In genomic region chr11:70826541-70826943, GRCh38 we compare ENCODE assay signal across 10 cellular contexts.
DNase-seq lines count a peak whose midpoint lies in the region; ATAC-seq and TF ChIP-seq lines count a peak whose summit lies in the region.
"Had no signal": no experiment of that assay in that cellular context is flagged by ENCODE, and none has a peak within 500 bp of the region (broad histone marks: within the 10 kb centered on the region; RNA-seq: fewer than 3 reads in every experiment).

No MANE protein-coding gene starts in this region.

- intact Hi-C loops in left ventricle myocardium superior (cut with micrococcal nuclease), result no loop called here
- intact Hi-C loops in sigmoid colon (cut with DNase I), result loop anchor here (5.0 kb wide), 1 partner anchor 86 kb away; no protein-coding TSS in a partner anchor
- intact Hi-C loops in tibial artery (cut with DNase I; ENCODE audit: low total_unique reads), result no loop called here

- TF ChIP-seq POLR2A in sigmoid colon (IDR thresholded peaks at IDR 0.05), result no peak

- DNase-seq in NCI-H1092 (lab: John Stamatoyannopoulos, UW) (peak; percentile 92), RPMI8226 (peak; percentile 46), left ventricle myocardium superior (peak; percentile 40), sigmoid colon (peak; percentile 81), tibial artery (no peak), DMS114 treated with DMSO at 0.1 percent for 48 hours (lab: John Stamatoyannopoulos, UW; ENCODE audit: unreplicated experiment) (no peak), HuH-7.5 (ENCODE audit: low spot score) (no peak)
- DNase-seq: MV-4-11 had no signal

- peak; percentile 43 for ATAC-seq in left ventricle myocardium superior
- ATAC-seq in HG02973 (IDR thresholded peaks at IDR 0.05; ENCODE audit: unreplicated experiment), result no peak
- ATAC-seq: activated CD4-positive, CD25-positive, alpha-beta regulatory T cell treated with anti-CD3 and anti-CD28 coated beads, Interleukin-2, amount 50 U/mL, for 24 hours had no signal

- H3K4me3 ChIP-seq in sigmoid colon (peak overlapping the region; percentile 31 to 48 (median 43)), tibial artery (no peak overlapping the region)

- WGBS in sigmoid colon, 2 donors, result 43 to 78% methylated on average over 28 of the region's 28 CpGs

- H3K27ac ChIP-seq in sigmoid colon (peak overlapping the region; percentile 68 to 80 (median 74)), tibial artery (no peak overlapping the region)

- TF ChIP-seq EP300 in sigmoid colon (IDR thresholded peaks at IDR 0.05), result no peak

- no peak for TF ChIP-seq CTCF in sigmoid colon (IDR thresholded peaks at IDR 0.05)
- TF ChIP-seq CTCF in tibial artery (IDR thresholded peaks at IDR 0.05), result no peak

- H3K4me1 ChIP-seq in sigmoid colon (peaks cover 2 to 41% (median 24%) of the 10 kb centered on the region in 4 donors), tibial artery (peaks cover 0 to 9% (median 0%) of the 10 kb centered on the region in 4 donors)

- H3K36me3 ChIP-seq in sigmoid colon (no peaks in the 10 kb centered on the region), tibial artery (no peaks in the 10 kb centered on the region)

- H3K9me3 ChIP-seq in sigmoid colon, result no peaks in the 10 kb centered on the region
- H3K9me3 ChIP-seq in tibial artery, result no peaks in the 10 kb centered on the region

- H3K27me3 ChIP-seq in sigmoid colon, result peaks cover 0 to 32% (median 0%) of the 10 kb centered on the region in 3 donors
- H3K27me3 ChIP-seq in tibial artery, result peaks cover 0 to 70% of the 10 kb centered on the region in 2 donors

Comparison
In these comparisons a context has a peak if more than half of its experiments do, and no peak if none do; other contexts are left out.
1. DNase-seq: peak in NCI-H1092 (single experiment), RPMI8226 (single experiment), left ventricle myocardium superior (single experiment) and sigmoid colon (single experiment); none in tibial artery (0 of 2), DMS114 treated with DMSO at 0.1 percent for 48 hours (single experiment) and HuH-7.5 (single experiment).
2. H3K27ac ChIP-seq: peak in sigmoid colon (4 of 4); none in tibial artery (0 of 2).
3. H3K4me3 ChIP-seq: peak in sigmoid colon (4 of 4); none in tibial artery (0 of 2).